8 cellular contexts compared by ENCODE assay signal in the genomic region with DNA sequence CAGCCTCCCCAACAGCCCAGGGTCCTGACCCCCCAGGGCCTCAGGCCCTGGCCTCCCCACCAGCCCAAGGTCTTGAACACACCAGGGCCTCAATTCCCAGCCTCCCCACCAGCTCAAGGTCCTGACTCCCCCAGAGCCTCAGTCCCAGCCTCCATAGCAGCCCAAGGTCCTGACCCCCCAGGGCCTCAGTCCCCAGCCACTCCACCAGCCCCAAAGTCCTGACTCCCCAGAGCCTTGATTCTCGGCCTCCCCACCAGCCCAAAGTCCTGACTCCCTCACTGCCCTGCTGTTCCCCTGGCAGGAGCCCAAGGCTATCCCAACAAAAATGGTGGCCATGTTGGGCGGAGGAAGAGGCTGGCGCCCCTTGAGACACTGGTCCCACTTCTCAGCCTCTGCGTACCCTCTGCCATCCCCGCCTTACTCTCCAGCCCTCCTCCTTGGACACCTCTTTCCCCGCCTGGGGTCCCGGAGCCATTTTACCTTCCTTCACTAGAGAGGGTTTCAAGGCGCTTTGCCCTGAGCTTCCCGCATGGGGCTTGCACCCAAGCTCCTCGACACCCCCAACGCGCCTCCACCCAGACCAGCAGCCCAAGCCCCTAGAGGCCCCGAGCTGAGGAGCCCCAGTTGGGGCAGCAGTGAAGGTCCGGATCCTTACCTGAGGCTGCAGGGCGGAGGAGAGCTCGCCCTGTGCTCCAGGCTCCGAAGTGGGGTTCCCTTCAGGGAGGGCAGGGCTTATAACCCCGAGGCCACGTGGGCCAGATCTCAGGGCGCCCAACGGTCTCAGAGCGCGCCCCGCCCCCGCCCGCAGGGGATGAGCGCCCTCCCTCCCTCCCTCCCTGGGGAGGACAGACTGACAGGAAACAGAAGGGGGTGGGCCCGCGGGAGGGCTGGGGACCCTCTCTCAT. TPM values are rescaled to one million over a fixed set of nuclear protein-coding genes. Genes with fewer than 3 reads are reported as not detected.
DNase-seq lines count a peak whose midpoint lies in the region; ATAC-seq and TF ChIP-seq lines count a peak whose summit lies in the region.

No MANE protein-coding gene starts in this region.

- no peaks in the 10 kb centered on the region for H4K20me1 ChIP-seq in OCI-LY1 (ENCODE audit: insufficient read depth, low read length)

- H3K9ac ChIP-seq in OCI-LY1 (ENCODE audit: low read length): peak overlapping the region; percentile 99

- peaks cover 39% of the 10 kb centered on the region for H3K4me1 Mint-ChIP-seq in activated T-helper 2 cell treated with anti-CD3 and anti-CD28 coated beads, Interferon-gamma antibody, Interleukin-2, Interleukin-4, amounts not matched to agents 10 μg/mL and 5 μg/mL and 100 μg/mL, durations not matched to agents 14 hours and 24 hours and 36 hours (ENCODE audit: low read depth)

- H3K4me3 ChIP-seq in OCI-LY1 (ENCODE audit: low read depth, low read length, poor library complexity, severe bottlenecking) (peak overlapping the region; percentile 99), right lobe of liver (peak overlapping the region; percentile 28 to 50 (median 36))

- H3K27me3 ChIP-seq in OCI-LY1 (ENCODE audit: insufficient read depth, low read length) (no peaks in the 10 kb centered on the region), right lobe of liver (no peaks in the 10 kb centered on the region)

- H3K27ac ChIP-seq in OCI-LY1 (ENCODE audit: low read depth, low read length, poor library complexity, severe bottlenecking): peak overlapping the region; percentile 99
- H3K27ac ChIP-seq in right lobe of liver: peak overlapping the region; percentile 44 to 83 (median 63)

- peaks cover 73% of the 10 kb centered on the region for H3K4me1 ChIP-seq in OCI-LY1 (ENCODE audit: insufficient read depth, low read length, severe bottlenecking)
- no peaks in the 10 kb centered on the region for H3K4me1 ChIP-seq in right lobe of liver

- peak; percentile 91 for DNase-seq in activated T-helper 2 cell treated with anti-CD3 and anti-CD28 coated beads, Interferon-gamma antibody, Interleukin-2, Interleukin-4, amounts not matched to agents 10 μg/mL and 5 μg/mL and 100 μg/mL, durations not matched to agents 14 hours and 24 hours and 36 hours (ENCODE audit: low spot score)
- DNase-seq in right lobe of liver (peak; percentile 75 to 86 (median 85)), middle frontal gyrus (ENCODE audit: extremely low spot score, low spot score) (no peak), NCI-H2029 (lab: John Stamatoyannopoulos, UW) (no peak)
- DNase-seq in stimulated activated CD8-positive, alpha-beta memory T cell treated with anti-CD3 and anti-CD28 coated beads, Interleukin-2, amount 100 ng/mL, for 1 hour (ENCODE audit: low read depth in 2 of 2): peak; percentile 80 to 89

- H3K9me3 Mint-ChIP-seq in activated T-helper 2 cell treated with anti-CD3 and anti-CD28 coated beads, Interferon-gamma antibody, Interleukin-2, Interleukin-4, amounts not matched to agents 10 μg/mL and 5 μg/mL and 100 μg/mL, durations not matched to agents 14 hours and 24 hours and 36 hours: no peaks in the 10 kb centered on the region

- no peak for TF ChIP-seq CTCF in OCI-LY1 (IDR thresholded peaks at IDR 0.05; ENCODE audit: low read length)
- no peak for TF ChIP-seq CTCF in right lobe of liver (IDR thresholded peaks at IDR 0.05)

- H3K36me3 ChIP-seq in OCI-LY1 (ENCODE audit: insufficient read depth, low read length) (peaks cover 26% of the 10 kb centered on the region), right lobe of liver (no peaks in the 10 kb centered on the region)

- H3K36me3 Mint-ChIP-seq in activated T-helper 2 cell treated with anti-CD3 and anti-CD28 coated beads, Interferon-gamma antibody, Interleukin-2, Interleukin-4, amounts not matched to agents 10 μg/mL and 5 μg/mL and 100 μg/mL, durations not matched to agents 14 hours and 24 hours and 36 hours (ENCODE audit: low read depth): peaks cover 46% of the 10 kb centered on the region

- H3K4me3 Mint-ChIP-seq in activated T-helper 2 cell treated with anti-CD3 and anti-CD28 coated beads, Interferon-gamma antibody, Interleukin-2, Interleukin-4, amounts not matched to agents 10 μg/mL and 5 μg/mL and 100 μg/mL, durations not matched to agents 14 hours and 24 hours and 36 hours (ENCODE audit: low read depth): peak overlapping the region; percentile 99

- WGBS in right lobe of liver (ENCODE audit: insufficient coverage, low coverage, low lambda C conversion rate, missing lambda C conversion rate): 56% methylated on average over 11 of the region's 29 CpGs

- peak overlapping the region; percentile 97 for H3K4me2 ChIP-seq in OCI-LY1 (ENCODE audit: low read length)

- H3K27me3 Mint-ChIP-seq in activated T-helper 2 cell treated with anti-CD3 and anti-CD28 coated beads, Interferon-gamma antibody, Interleukin-2, Interleukin-4, amounts not matched to agents 10 μg/mL and 5 μg/mL and 100 μg/mL, durations not matched to agents 14 hours and 24 hours and 36 hours (ENCODE audit: low read depth): no peaks in the 10 kb centered on the region

- no peak overlapping the region for H2AFZ ChIP-seq in OCI-LY1 (ENCODE audit: low read length)

- peak; percentile 86 for TF ChIP-seq POLR2A in right lobe of liver (IDR thresholded peaks at IDR 0.05)

- intact Hi-C loops in activated T-helper 2 cell treated with anti-CD3 and anti-CD28 coated beads, Interferon-gamma antibody, Interleukin-2, Interleukin-4, amounts not matched to agents 10 μg/mL and 5 μg/mL and 100 μg/mL, durations not matched to agents 14 hours and 24 hours and 36 hours (cut with micrococcal nuclease): loop anchor here (2.0 to 10.0 kb wide), 3 partner anchors 185 to 1453 kb away; a partner anchor contains a TSS
- intact Hi-C loops in right lobe of liver (cut with DNase I): no loop called here

- H3K79me2 ChIP-seq in OCI-LY1 (ENCODE audit: insufficient read depth, low read length): peaks cover 8% of the 10 kb centered on the region

- ATAC-seq in GM19025 (IDR thresholded peaks at IDR 0.05; ENCODE audit: low read depth, unreplicated experiment) (peak; percentile 19), right lobe of liver (peak; percentile 60 to 67 (median 61)), HG03520 (IDR thresholded peaks at IDR 0.05; ENCODE audit: unreplicated experiment) (no peak)

- H3K9me2 ChIP-seq in OCI-LY1 (ENCODE audit: low read depth, low read length): no peaks in the 10 kb centered on the region

- H3K9me3 ChIP-seq in OCI-LY1 (ENCODE audit: low read length): no peaks in the 10 kb centered on the region
- H3K9me3 ChIP-seq in right lobe of liver: no peaks in the 10 kb centered on the region

- H3K27ac Mint-ChIP-seq in activated T-helper 2 cell treated with anti-CD3 and anti-CD28 coated beads, Interferon-gamma antibody, Interleukin-2, Interleukin-4, amounts not matched to agents 10 μg/mL and 5 μg/mL and 100 μg/mL, durations not matched to agents 14 hours and 24 hours and 36 hours: peak overlapping the region; percentile 99

- H3F3A ChIP-seq in OCI-LY1 (ENCODE audit: insufficient read depth, low read length): peaks cover 38% of the 10 kb centered on the region

RNA-seq across cellular contexts. Expression of a gene that starts 3.5 kb away (rescaled TPM):
- total RNA-seq in activated T-helper 2 cell treated with anti-CD3 and anti-CD28 coated beads, Interferon-gamma antibody, Interleukin-2, Interleukin-4, amounts not matched to agents 10 μg/mL and 5 μg/mL and 100 μg/mL, durations not matched to agents 14 hours and 24 hours and 36 hours: 21.9 and 22.3 TPM in 2 replicates
- total RNA-seq in right lobe of liver: 1 to 10 TPM in 5 of 6 experiments, under 1 TPM in 1; 0.87 to 8.3 (median 3.8) TPM

RNA-seq across cellular contexts. Expression of a gene that starts 19.9 kb away (rescaled TPM):
- 153 and 160 TPM in 2 replicates for total RNA-seq in activated T-helper 2 cell treated with anti-CD3 and anti-CD28 coated beads, Interferon-gamma antibody, Interleukin-2, Interleukin-4, amounts not matched to agents 10 μg/mL and 5 μg/mL and 100 μg/mL, durations not matched to agents 14 hours and 24 hours and 36 hours
- 10 to 100 TPM; 24.8 to 50.9 (median 37.0) TPM for total RNA-seq in right lobe of liver

RNA-seq across cellular contexts. Expression of a gene that starts 51.3 kb away (rescaled TPM):
- not detected in 2 replicates for total RNA-seq in activated T-helper 2 cell treated with anti-CD3 and anti-CD28 coated beads, Interferon-gamma antibody, Interleukin-2, Interleukin-4, amounts not matched to agents 10 μg/mL and 5 μg/mL and 100 μg/mL, durations not matched to agents 14 hours and 24 hours and 36 hours
- total RNA-seq in right lobe of liver: 1 to 10 TPM in 2 of 6 experiments, under 1 TPM in 2, not detected in 2; 0.26 to 4.2 (median 1.9) TPM

Comparison
In these comparisons a context has a peak if more than half of its experiments do, and no peak if none do; other contexts are left out.
1. DNase-seq: peak in activated T-helper 2 cell treated with anti-CD3 and anti-CD28 coated beads, Interferon-gamma antibody, Interleukin-2, Interleukin-4, amounts not matched to agents 10 μg/mL and 5 μg/mL and 100 μg/mL, durations not matched to agents 14 hours and 24 hours and 36 hours (single experiment), right lobe of liver (3 of 3) and stimulated activated CD8-positive, alpha-beta memory T cell treated with anti-CD3 and anti-CD28 coated beads, Interleukin-2, amount 100 ng/mL, for 1 hour (2 of 2); none in middle frontal gyrus (single experiment) and NCI-H2029 (single experiment).